ENCODE assay signal across 1 cellular context in genomic region chr3:54294214-54294613, GRCh38.
TF ChIP-seq lines count a peak whose summit lies in the region.

No MANE protein-coding gene starts in this region.

TF ChIP-seq in GM23338, 12 proteins besides CTCF, POLR2A, EP300 and RAD21:
- TF ChIP-seq, protein P1, sequence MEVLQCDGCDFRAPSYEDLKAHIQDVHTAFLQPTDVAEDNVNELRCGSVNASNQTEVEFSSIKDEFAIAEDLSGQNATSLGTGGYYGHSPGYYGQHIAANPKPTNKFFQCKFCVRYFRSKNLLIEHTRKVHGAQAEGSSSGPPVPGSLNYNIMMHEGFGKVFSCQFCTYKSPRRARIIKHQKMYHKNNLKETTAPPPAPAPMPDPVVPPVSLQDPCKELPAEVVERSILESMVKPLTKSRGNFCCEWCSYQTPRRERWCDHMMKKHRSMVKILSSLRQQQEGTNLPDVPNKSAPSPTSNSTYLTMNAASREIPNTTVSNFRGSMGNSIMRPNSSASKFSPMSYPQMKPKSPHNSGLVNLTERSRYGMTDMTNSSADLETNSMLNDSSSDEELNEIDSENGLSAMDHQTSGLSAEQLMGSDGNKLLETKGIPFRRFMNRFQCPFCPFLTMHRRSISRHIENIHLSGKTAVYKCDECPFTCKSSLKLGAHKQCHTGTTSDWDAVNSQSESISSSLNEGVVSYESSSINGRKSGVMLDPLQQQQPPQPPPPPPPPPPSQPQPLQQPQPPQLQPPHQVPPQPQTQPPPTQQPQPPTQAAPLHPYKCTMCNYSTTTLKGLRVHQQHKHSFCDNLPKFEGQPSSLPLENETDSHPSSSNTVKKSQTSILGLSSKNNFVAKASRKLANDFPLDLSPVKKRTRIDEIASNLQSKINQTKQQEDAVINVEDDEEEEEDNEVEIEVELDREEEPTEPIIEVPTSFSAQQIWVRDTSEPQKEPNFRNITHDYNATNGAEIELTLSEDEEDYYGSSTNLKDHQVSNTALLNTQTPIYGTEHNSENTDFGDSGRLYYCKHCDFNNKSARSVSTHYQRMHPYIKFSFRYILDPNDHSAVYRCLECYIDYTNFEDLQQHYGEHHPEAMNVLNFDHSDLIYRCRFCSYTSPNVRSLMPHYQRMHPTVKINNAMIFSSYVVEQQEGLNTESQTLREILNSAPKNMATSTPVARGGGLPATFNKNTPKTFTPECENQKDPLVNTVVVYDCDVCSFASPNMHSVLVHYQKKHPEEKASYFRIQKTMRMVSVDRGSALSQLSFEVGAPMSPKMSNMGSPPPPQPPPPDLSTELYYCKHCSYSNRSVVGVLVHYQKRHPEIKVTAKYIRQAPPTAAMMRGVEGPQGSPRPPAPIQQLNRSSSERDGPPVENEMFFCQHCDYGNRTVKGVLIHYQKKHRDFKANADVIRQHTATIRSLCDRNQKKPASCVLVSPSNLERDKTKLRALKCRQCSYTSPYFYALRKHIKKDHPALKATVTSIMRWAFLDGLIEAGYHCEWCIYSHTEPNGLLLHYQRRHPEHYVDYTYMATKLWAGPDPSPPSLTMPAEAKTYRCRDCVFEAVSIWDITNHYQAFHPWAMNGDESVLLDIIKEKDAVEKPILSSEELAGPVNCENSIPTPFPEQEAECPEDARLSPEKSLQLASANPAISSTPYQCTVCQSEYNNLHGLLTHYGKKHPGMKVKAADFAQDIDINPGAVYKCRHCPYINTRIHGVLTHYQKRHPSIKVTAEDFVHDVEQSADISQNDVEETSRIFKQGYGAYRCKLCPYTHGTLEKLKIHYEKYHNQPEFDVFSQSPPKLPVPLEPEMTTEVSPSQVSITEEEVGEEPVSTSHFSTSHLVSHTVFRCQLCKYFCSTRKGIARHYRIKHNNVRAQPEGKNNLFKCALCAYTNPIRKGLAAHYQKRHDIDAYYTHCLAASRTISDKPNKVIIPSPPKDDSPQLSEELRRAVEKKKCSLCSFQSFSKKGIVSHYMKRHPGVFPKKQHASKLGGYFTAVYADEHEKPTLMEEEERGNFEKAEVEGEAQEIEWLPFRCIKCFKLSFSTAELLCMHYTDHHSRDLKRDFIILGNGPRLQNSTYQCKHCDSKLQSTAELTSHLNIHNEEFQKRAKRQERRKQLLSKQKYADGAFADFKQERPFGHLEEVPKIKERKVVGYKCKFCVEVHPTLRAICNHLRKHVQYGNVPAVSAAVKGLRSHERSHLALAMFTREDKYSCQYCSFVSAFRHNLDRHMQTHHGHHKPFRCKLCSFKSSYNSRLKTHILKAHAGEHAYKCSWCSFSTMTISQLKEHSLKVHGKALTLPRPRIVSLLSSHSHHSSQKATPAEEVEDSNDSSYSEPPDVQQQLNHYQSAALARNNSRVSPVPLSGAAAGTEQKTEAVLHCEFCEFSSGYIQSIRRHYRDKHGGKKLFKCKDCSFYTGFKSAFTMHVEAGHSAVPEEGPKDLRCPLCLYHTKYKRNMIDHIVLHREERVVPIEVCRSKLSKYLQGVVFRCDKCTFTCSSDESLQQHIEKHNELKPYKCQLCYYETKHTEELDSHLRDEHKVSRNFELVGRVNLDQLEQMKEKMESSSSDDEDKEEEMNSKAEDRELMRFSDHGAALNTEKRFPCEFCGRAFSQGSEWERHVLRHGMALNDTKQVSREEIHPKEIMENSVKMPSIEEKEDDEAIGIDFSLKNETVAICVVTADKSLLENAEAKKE (CRISPR knock-in tag; IDR thresholded peaks at IDR 0.05) = no peak
- no peak for TF ChIP-seq CREB1 (CRISPR knock-in tag; IDR thresholded peaks at IDR 0.05; ENCODE audit: low read depth)
- no peak for TF ChIP-seq ZNF114 (CRISPR knock-in tag; IDR thresholded peaks at IDR 0.05)
TF ChIP-seq in GM23338: peak in this region for 0.
